In the genomic region with DNA sequence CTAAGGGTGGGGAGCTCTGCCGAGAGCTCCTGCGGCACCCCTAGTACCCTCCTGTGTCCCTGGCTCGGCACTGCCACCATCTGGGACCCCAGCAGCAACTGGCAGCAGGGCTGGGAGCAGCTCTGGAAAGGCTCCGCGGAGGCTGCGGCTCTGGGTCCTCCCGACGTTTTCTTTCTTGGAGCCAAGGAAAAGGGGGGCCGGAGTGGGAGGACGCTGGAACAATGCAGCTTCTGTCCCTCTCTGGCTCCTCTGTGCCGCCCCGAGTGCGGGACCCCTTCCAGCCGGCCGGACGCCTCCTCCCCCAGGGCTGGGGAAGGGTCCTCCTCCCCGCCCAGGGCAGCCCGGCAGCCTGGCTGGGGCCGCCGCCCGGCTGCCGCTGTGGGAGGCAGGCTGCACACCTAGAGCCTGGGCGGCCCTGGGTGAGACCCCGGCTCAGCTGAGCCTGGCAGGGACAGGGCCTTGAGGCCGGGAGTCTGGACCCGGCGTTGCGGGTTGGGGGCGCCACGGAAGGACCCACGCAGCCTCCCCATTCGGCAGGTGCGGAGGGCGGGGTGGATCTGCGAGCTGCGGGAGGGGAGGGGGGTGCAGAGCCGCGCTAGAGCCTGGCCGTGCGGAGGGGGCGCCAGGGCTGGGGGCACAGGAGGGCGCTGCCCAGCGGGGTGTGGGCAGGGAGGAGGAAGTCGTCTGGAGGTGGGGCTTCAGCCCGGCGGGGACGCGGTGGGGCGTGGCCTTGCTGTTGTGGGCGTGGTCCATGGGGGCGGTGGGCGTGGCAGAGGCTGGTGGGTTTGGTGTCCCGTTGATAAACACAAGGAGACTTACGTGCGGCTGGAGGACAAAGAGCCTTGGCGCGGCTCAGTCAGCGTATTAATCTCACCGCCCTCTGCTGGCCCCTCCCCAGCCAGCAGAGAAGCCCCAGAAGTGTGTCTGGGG, we compare ENCODE assay signal across 8 cellular contexts. TPM values are rescaled to one million over a fixed set of nuclear protein-coding genes. Genes with fewer than 3 reads are reported as not detected.
DNase-seq lines count a peak whose midpoint lies in the region; ATAC-seq, FAIRE-seq and TF ChIP-seq lines count a peak whose summit lies in the region.

No MANE protein-coding gene starts in this region.

- TF ChIP-seq CTCF in KMS-11 (conservative IDR thresholded peaks at IDR 0.05; ENCODE audit: low read depth, low read length) = no peak
- no peak for TF ChIP-seq CTCF in endothelial cell of umbilical vein (IDR thresholded peaks at IDR 0.05; ENCODE audit: extremely low read depth in 1 of 2, insufficient read depth in 1 of 2, low read depth in 1 of 2, low read length in 2 of 2)

- peak; percentile 91 for FAIRE-seq in endothelial cell of umbilical vein (lab: Jason Lieb, UNC)

- H3K9ac ChIP-seq in BLaER1 (peak overlapping the region; percentile 58), KMS-11 (no peak overlapping the region), endothelial cell of umbilical vein (replicated peaks; ENCODE audit: extremely low read depth, insufficient read depth, low read length) (no peak overlapping the region)

- dilution Hi-C loops in endothelial cell of umbilical vein (cut with MboI; ENCODE audit: extremely low pct_ligation_motif_present, low sequenced_read_pairs) = no loop called here

- H4K20me1 ChIP-seq in BLaER1 (peaks cover 98% of the 10 kb centered on the region), KMS-11 (ENCODE audit: insufficient read depth) (no peaks in the 10 kb centered on the region), endothelial cell of umbilical vein (replicated peaks; ENCODE audit: control insufficient read depth, extremely low read depth, insufficient read depth, low read length) (no peaks in the 10 kb centered on the region)

- H3K9me1 ChIP-seq in endothelial cell of umbilical vein (replicated peaks; ENCODE audit: control insufficient read depth, extremely low read depth, insufficient read depth, low read length) = no peaks in the 10 kb centered on the region

- BruUV-seq in endothelial cell of umbilical vein (replicated peaks; lab: Mats Ljungman, UMichigan) = no TSS peak

- H3K9me3 ChIP-seq in BLaER1 (no peaks in the 10 kb centered on the region), endothelial cell of umbilical vein (replicated peaks; ENCODE audit: control insufficient read depth, insufficient read depth, low read length) (no peaks in the 10 kb centered on the region), SJCRH30 (replicated peaks) (no peaks in the 10 kb centered on the region)

- H3K79me2 ChIP-seq in KMS-11 (ENCODE audit: insufficient read depth, low read depth) (no peaks in the 10 kb centered on the region), endothelial cell of umbilical vein (ENCODE audit: control insufficient read depth, insufficient read depth, low read length) (no peaks in the 10 kb centered on the region)

- H3K4me1 ChIP-seq in BLaER1 = peaks cover 78% of the 10 kb centered on the region
- peaks cover 5% of the 10 kb centered on the region for H3K4me1 ChIP-seq in KMS-11 (ENCODE audit: low read depth, poor library complexity, severe bottlenecking)
- H3K4me1 ChIP-seq in endothelial cell of umbilical vein (ENCODE audit: control insufficient read depth, extremely low read depth, insufficient read depth, low read length) = peaks cover 10% of the 10 kb centered on the region
- peaks cover 26% of the 10 kb centered on the region for H3K4me1 ChIP-seq in SJCRH30

- CTCF ChIA-PET in endothelial cell of umbilical vein (lab: Charles Lee) = no interaction called here

- H3K4me3 ChIP-seq in BLaER1 (peak overlapping the region; percentile 25; the same call in 1 of the 2 replicates), KMS-11 (IDR thresholded peaks at IDR 0.05; ENCODE audit: insufficient read depth, low read depth, low read length) (no peak overlapping the region), endothelial cell of umbilical vein (replicated peaks in 1 of 3; ENCODE audit: insufficient read depth in 1 of 3, low read depth in 1 of 3, low read length in 3 of 3) (peak overlapping the region in 2 of 3 experiments; percentile 10 to 28), SJCRH30 (no peak overlapping the region)

- H2AFZ ChIP-seq in KMS-11 (ENCODE audit: low read depth) = peak overlapping the region; percentile 71
- no peak overlapping the region for H2AFZ ChIP-seq in endothelial cell of umbilical vein (ENCODE audit: low read depth, low read length)

- no peak for ATAC-seq in GM18517 (IDR thresholded peaks at IDR 0.05; ENCODE audit: unreplicated experiment)

- peak overlapping the region; percentile 56 for H3K27ac ChIP-seq in BLaER1
- no peak overlapping the region for H3K27ac ChIP-seq in KMS-11
- no peak overlapping the region for H3K27ac ChIP-seq in endothelial cell of umbilical vein (ENCODE audit: insufficient read depth, low read depth, low read length)
- no peak overlapping the region for H3K27ac ChIP-seq in SJCRH30

- no peak for TF ChIP-seq POLR2A in endothelial cell of umbilical vein (IDR thresholded peaks at IDR 0.05; ENCODE audit: low read depth, low read length)

- peak overlapping the region; percentile 85 for H3K4me2 ChIP-seq in BLaER1
- peak overlapping the region; percentile 61 for H3K4me2 ChIP-seq in KMS-11
- H3K4me2 ChIP-seq in endothelial cell of umbilical vein (ENCODE audit: insufficient read depth, low read length) = no peak overlapping the region

- H3K27me3 ChIP-seq in BLaER1 (no peaks in the 10 kb centered on the region), KMS-11 (ENCODE audit: insufficient read depth, low read depth) (peaks cover 66% of the 10 kb centered on the region), endothelial cell of umbilical vein (ENCODE audit: control insufficient read depth in 2 of 2, insufficient read depth in 2 of 2, low read length in 2 of 2) (no peaks in the 10 kb centered on the region), SJCRH30 (no peaks in the 10 kb centered on the region)

- DNase-seq in activated CD8-positive, alpha-beta memory T cell treated with anti-CD3 and anti-CD28 coated beads for 4 hours (ENCODE audit: low read depth in 2 of 2) = peak; percentile 33 to 45
- peak; percentile 93 for DNase-seq in endothelial cell of umbilical vein (ENCODE audit: low read depth, low spot score)
- peak; percentile 77 for DNase-seq in midbrain (lab: John Stamatoyannopoulos, UW)
- peak; percentile 52 to 60 for DNase-seq in stimulated activated CD8-positive, alpha-beta memory T cell treated with anti-CD3 and anti-CD28 coated beads, Interleukin-15, amount 100 ng/mL, for 48 hours (ENCODE audit: low read depth in 2 of 2)
- no peak for DNase-seq in SJCRH30

- intact Hi-C loops in endothelial cell of umbilical vein (cut with micrococcal nuclease) = loop anchor here (1.0 to 2.0 kb wide), 2 partner anchors 21 to 30 kb away; a partner anchor contains a TSS

- POLR2A ChIA-PET in endothelial cell of umbilical vein (lab: Charles Lee) = no interaction called here

- H3K36me3 ChIP-seq in BLaER1 (peaks cover 87% of the 10 kb centered on the region), KMS-11 (ENCODE audit: insufficient read depth) (no peaks in the 10 kb centered on the region), endothelial cell of umbilical vein (ENCODE audit: control insufficient read depth in 2 of 2, extremely low read depth in 1 of 2, insufficient read depth in 2 of 2, low read length in 2 of 2) (peaks cover 5 to 14% of the 10 kb centered on the region in 2 experiments), SJCRH30 (peaks cover 26% of the 10 kb centered on the region)

RNA-seq across cellular contexts. Expression of a gene that starts 15.1 kb away (rescaled TPM):
- total RNA-seq in endothelial cell of umbilical vein = 42.8 and 47.1 TPM in 2 replicates
- 34.6 and 40.3 TPM in 2 replicates for polyA plus RNA-seq in endothelial cell of umbilical vein
- polyA plus RNA-seq in endothelial cell of umbilical vein (2011; cell fraction: cytosol; rRNA removed) = 16.7 and 24.9 TPM in 2 replicates
- polyA plus RNA-seq in endothelial cell of umbilical vein (2011; cell fraction: nucleus; rRNA removed) = 81.4 and 102 TPM in 2 replicates
- polyA plus RNA-seq in endothelial cell of umbilical vein (2012) = 22.3 and 40.4 TPM in 2 replicates
- 12.5 and 17.5 TPM in 2 replicates for polyA minus RNA-seq in endothelial cell of umbilical vein
- polyA minus RNA-seq in endothelial cell of umbilical vein (2011; cell fraction: cytosol; rRNA and poly(A)+ RNA removed) = 7.5 TPM
- polyA minus RNA-seq in endothelial cell of umbilical vein (2011; cell fraction: nucleus; rRNA and poly(A)+ RNA removed) = 20.3 and 41.3 TPM in 2 replicates
- 52.5 and 57.2 TPM in 2 replicates for total RNA-seq in SJCRH30 (2014; rRNA removed; shearing (Covaris generic))

RNA-seq across cellular contexts. Expression of a gene that starts 21.1 kb away (rescaled TPM):
- total RNA-seq in endothelial cell of umbilical vein = 26.9 and 27.5 TPM in 2 replicates
- polyA plus RNA-seq in endothelial cell of umbilical vein = 23.0 and 38.4 TPM in 2 replicates
- 12.6 and 14.5 TPM in 2 replicates for polyA plus RNA-seq in endothelial cell of umbilical vein (2011; cell fraction: cytosol; rRNA removed)
- 7.0 and 8.5 TPM in 2 replicates for polyA plus RNA-seq in endothelial cell of umbilical vein (2011; cell fraction: nucleus; rRNA removed)
- 12.0 and 12.5 TPM in 2 replicates for polyA plus RNA-seq in endothelial cell of umbilical vein (2012)
- 2.1 and 2.6 TPM in 2 replicates for polyA minus RNA-seq in endothelial cell of umbilical vein
- 6.8 TPM for polyA minus RNA-seq in endothelial cell of umbilical vein (2011; cell fraction: cytosol; rRNA and poly(A)+ RNA removed)
- 1.7 and 3.0 TPM in 2 replicates for polyA minus RNA-seq in endothelial cell of umbilical vein (2011; cell fraction: nucleus; rRNA and poly(A)+ RNA removed)
- total RNA-seq in SJCRH30 (2014; rRNA removed; shearing (Covaris generic)) = 17.0 and 19.4 TPM in 2 replicates

RNA-seq across cellular contexts. Expression of a gene that starts 31.0 kb away (rescaled TPM):
- 0.16 and 0.71 TPM in 2 replicates for total RNA-seq in endothelial cell of umbilical vein
- polyA plus RNA-seq in endothelial cell of umbilical vein = 0.19 and 0.22 TPM in 2 replicates
- 0.13 and 0.23 TPM in 2 replicates for polyA plus RNA-seq in endothelial cell of umbilical vein (2011; cell fraction: cytosol; rRNA removed)
- polyA plus RNA-seq in endothelial cell of umbilical vein (2011; cell fraction: nucleus; rRNA removed) = 0.83 and 0.88 TPM in 2 replicates
- polyA plus RNA-seq in endothelial cell of umbilical vein (2012) = 0.43 and 0.74 TPM in 2 replicates
- 0.28 and 0.39 TPM in 2 replicates for polyA minus RNA-seq in endothelial cell of umbilical vein
- polyA minus RNA-seq in endothelial cell of umbilical vein (2011; cell fraction: cytosol; rRNA and poly(A)+ RNA removed) = 2.0 TPM
- 0.34 and 0.43 TPM in 2 replicates for polyA minus RNA-seq in endothelial cell of umbilical vein (2011; cell fraction: nucleus; rRNA and poly(A)+ RNA removed)
- 8.8 and 11.8 TPM in 2 replicates for total RNA-seq in SJCRH30 (2014; rRNA removed; shearing (Covaris generic))

RNA-seq across cellular contexts. Expression of a gene that starts 38.6 kb away (rescaled TPM):
- total RNA-seq in endothelial cell of umbilical vein = not detected in 2 replicates
- polyA plus RNA-seq in endothelial cell of umbilical vein = not detected in 2 replicates
- polyA plus RNA-seq in endothelial cell of umbilical vein (2011; cell fraction: cytosol; rRNA removed) = not detected in 2 replicates
- polyA plus RNA-seq in endothelial cell of umbilical vein (2011; cell fraction: nucleus; rRNA removed) = not detected in 2 replicates
- not detected in 2 replicates for polyA plus RNA-seq in endothelial cell of umbilical vein (2012)
- polyA minus RNA-seq in endothelial cell of umbilical vein = not detected in 2 replicates
- 0.41 TPM for polyA minus RNA-seq in endothelial cell of umbilical vein (2011; cell fraction: cytosol; rRNA and poly(A)+ RNA removed)
- polyA minus RNA-seq in endothelial cell of umbilical vein (2011; cell fraction: nucleus; rRNA and poly(A)+ RNA removed) = not detected in 2 replicates
- 0.05 TPM in 1 of 2 replicates, not detected in the other for total RNA-seq in SJCRH30 (2014; rRNA removed; shearing (Covaris generic))

RNA-seq across cellular contexts. Expression of a gene that starts 57.5 kb away (rescaled TPM):
- 14.7 and 17.5 TPM in 2 replicates for total RNA-seq in endothelial cell of umbilical vein
- 6.7 and 8.4 TPM in 2 replicates for polyA plus RNA-seq in endothelial cell of umbilical vein
- polyA plus RNA-seq in endothelial cell of umbilical vein (2011; cell fraction: cytosol; rRNA removed) = 3.6 and 4.5 TPM in 2 replicates
- polyA plus RNA-seq in endothelial cell of umbilical vein (2011; cell fraction: nucleus; rRNA removed) = 35.6 and 37.7 TPM in 2 replicates
- 11.7 and 14.4 TPM in 2 replicates for polyA plus RNA-seq in endothelial cell of umbilical vein (2012)
- 4.2 and 6.7 TPM in 2 replicates for polyA minus RNA-seq in endothelial cell of umbilical vein
- 5.0 TPM for polyA minus RNA-seq in endothelial cell of umbilical vein (2011; cell fraction: cytosol; rRNA and poly(A)+ RNA removed)
- polyA minus RNA-seq in endothelial cell of umbilical vein (2011; cell fraction: nucleus; rRNA and poly(A)+ RNA removed) = 5.9 and 10.7 TPM in 2 replicates
- 7.5 and 8.9 TPM in 2 replicates for total RNA-seq in SJCRH30 (2014; rRNA removed; shearing (Covaris generic))

Comparison
In these comparisons a context has a peak if more than half of its experiments do, and no peak if none do; other contexts are left out.
1. H3K4me3 ChIP-seq: peak in BLaER1 (single experiment) and endothelial cell of umbilical vein (2 of 3); none in KMS-11 (single experiment) and SJCRH30 (single experiment).
2. DNase-seq: peak in activated CD8-positive, alpha-beta memory T cell treated with anti-CD3 and anti-CD28 coated beads for 4 hours (2 of 2), endothelial cell of umbilical vein (single experiment), midbrain (single experiment) and stimulated activated CD8-positive, alpha-beta memory T cell treated with anti-CD3 and anti-CD28 coated beads, Interleukin-15, amount 100 ng/mL, for 48 hours (2 of 2); none in SJCRH30 (0 of 2).